2 cellular contexts compared by ENCODE assay signal in genomic region chr16:20421748-20422147, GRCh38.
TF ChIP-seq lines count a peak whose summit lies in the region.

No MANE protein-coding gene starts in this region.

TF ChIP-seq in HepG2, 621 proteins besides CTCF, POLR2A, EP300 and RAD21:
- 0 out of 2 replicates have a peak, but pooled peaks have one; percentile 5 for TF ChIP-seq ZMYM4 (CRISPR knock-in tag; IDR thresholded peaks at IDR 0.05)

TF ChIP-seq in liver, 16 proteins besides CTCF, POLR2A, EP300 and RAD21:
- TF ChIP-seq HNF4A (conservative IDR thresholded peaks at IDR 0.05) (peak; percentile 40 to 47), RXRA (IDR thresholded peaks at IDR 0.05) (peak; percentile 38 to 58), JUND (IDR thresholded peaks at IDR 0.05) (peak in 1 of 2 donors; percentile 12)
